13 cellular contexts compared by ENCODE assay signal in genomic region chr16:31189412-31189778, GRCh38. TPM values are rescaled to one million over a fixed set of nuclear protein-coding genes. Genes with fewer than 3 reads are reported as not detected.
DNase-seq lines count a peak whose midpoint lies in the region; ATAC-seq and TF ChIP-seq lines count a peak whose summit lies in the region.
"Had no signal": no experiment of that assay in that cellular context is flagged by ENCODE, and none has a peak within 500 bp of the region (broad histone marks: within the 10 kb centered on the region; RNA-seq: fewer than 3 reads in every experiment).

No MANE protein-coding gene starts in this region.

- H2AFZ ChIP-seq in mesenchymal stem cell (ENCODE audit: low read depth, low read length) = no peak overlapping the region
- H2AFZ ChIP-seq: PC-9 had no signal

- WGBS in mesenchymal stem cell = 91% methylated on average over 2 of the region's 2 CpGs

- H3K4me1 ChIP-seq in mesenchymal stem cell (ENCODE audit: control insufficient read depth, insufficient read depth, low read depth, low read length) = peaks cover 2% of the 10 kb centered on the region

- H3K9ac ChIP-seq in mesenchymal stem cell (ENCODE audit: low read length) = peak overlapping the region; percentile 50
- H3K9ac ChIP-seq: BLaER1 had no signal

- H3K27ac Mint-ChIP-seq in Calu3 (ENCODE audit: unreplicated experiment) (peak overlapping the region; percentile 63), T-cell (peak overlapping the region; percentile 72 to 77)

- POLR2A ChIA-PET in T-cell (lab: Charles Lee) = interaction anchor here (1.0 to 1.6 kb wide), 3 partner anchors 9 to 13 kb away, joined by 3 to 10 read pairs (median 6); partner anchors contain the start of genes FUS (in 1 of the 2) and PYCARD (in 1 of the 2)

- no peak overlapping the region for H2BK5ac ChIP-seq in mesenchymal stem cell (ENCODE audit: low read depth, low read length, poor library complexity, severe bottlenecking)

- H2BK12ac ChIP-seq in mesenchymal stem cell (ENCODE audit: low read length in 2 of 2) = no peak overlapping the region

- no peak overlapping the region for H3K4me2 ChIP-seq in mesenchymal stem cell (ENCODE audit: low read length, poor library complexity, severe bottlenecking)
- H3K4me2 ChIP-seq: BLaER1, PC-9 had no signal

- H3K36me3 Mint-ChIP-seq in Calu3 (ENCODE audit: insufficient read depth, unreplicated experiment) = peaks cover 100% of the 10 kb centered on the region
- peaks cover 89% of the 10 kb centered on the region for H3K36me3 Mint-ChIP-seq in T-cell

- H3K4me1 Mint-ChIP-seq in Calu3 (ENCODE audit: low read depth, unreplicated experiment) (peaks cover 42% of the 10 kb centered on the region), T-cell (peaks cover 80 to 93% (median 81%) of the 10 kb centered on the region in 3 donors)

- no peak overlapping the region for H3K4me3 Mint-ChIP-seq in Calu3 (ENCODE audit: low read depth, unreplicated experiment)
- peak overlapping the region in 1 of 3 donors; percentile 19 for H3K4me3 Mint-ChIP-seq in T-cell

- H3K18ac ChIP-seq in mesenchymal stem cell (ENCODE audit: low read depth in 1 of 2, low read length in 2 of 2) = no peak overlapping the region

- H3K14ac ChIP-seq in mesenchymal stem cell (ENCODE audit: low read length in 2 of 2) = no peak overlapping the region

- H3K36me3 ChIP-seq in mesenchymal stem cell (ENCODE audit: control insufficient read depth in 1 of 2, insufficient read depth in 2 of 2, low read depth in 1 of 2, low read length in 2 of 2) = peaks cover 69 to 100% of the 10 kb centered on the region in 2 experiments

- H3K27me3 Mint-ChIP-seq in Calu3 (ENCODE audit: unreplicated experiment) = no peaks in the 10 kb centered on the region
- H3K27me3 Mint-ChIP-seq in T-cell = no peaks in the 10 kb centered on the region

- no peak overlapping the region for H3K23ac ChIP-seq in mesenchymal stem cell (ENCODE audit: low read length in 2 of 2)

- H2BK120ac ChIP-seq in mesenchymal stem cell (ENCODE audit: low read depth, low read length) = no peak overlapping the region

- H3K27me3 ChIP-seq in mesenchymal stem cell (ENCODE audit: control insufficient read depth in 1 of 2, insufficient read depth in 1 of 2, low read length in 2 of 2) = no peaks in the 10 kb centered on the region
- H3K27me3 ChIP-seq: BLaER1 had no signal

- no peaks in the 10 kb centered on the region for H3K9me3 ChIP-seq in mesenchymal stem cell (ENCODE audit: control insufficient read depth, low read length)
- H3K9me3 ChIP-seq: BLaER1 had no signal

- intact Hi-C loops in Calu3 (cut with micrococcal nuclease; ENCODE audit: unreplicated experiment) = loop anchor here (10.0 kb wide), 1 partner anchor 195 kb away; no protein-coding TSS in a partner anchor
- intact Hi-C loops in Right ventricle myocardium inferior (cut with DNase I) = loop anchor here (10.0 kb wide), 1 partner anchor 255 kb away; the partner anchor contains the start of gene ZNF843

- H3K27ac ChIP-seq in mesenchymal stem cell (ENCODE audit: low read length, poor library complexity, severe bottlenecking) = no peak overlapping the region
- H3K27ac ChIP-seq: BLaER1, PC-9 had no signal

- H2BK15ac ChIP-seq in mesenchymal stem cell (ENCODE audit: low read depth, poor library complexity, severe bottlenecking) = no peak overlapping the region

- no peak for DNase-seq in Calu3
- no peak for DNase-seq in T-cell
- no peak for DNase-seq in mesenchymal stem cell
- DNase-seq in Right ventricle myocardium inferior (ENCODE audit: missing footprints) = no peak
- DNase-seq: effector CD4-positive, alpha-beta T cell; hypothalamus; left cardiac atrium; NCI-H2029 treated with DMSO at 0.1 percent for 48 hours; NCI-H526 treated with DMSO at 0.1 percent for 48 hours; PC-9 had no signal

- ATAC-seq in T-cell (replicated peaks in 1 of 4) (no peak), HG02610 (IDR thresholded peaks at IDR 0.05; ENCODE audit: unreplicated experiment) (no peak), Right ventricle myocardium inferior (no peak)
- ATAC-seq: left cardiac atrium had no signal

- BruUV-seq in Calu3 (replicated peaks; lab: Mats Ljungman, UMichigan) = no TSS peak

- H4K91ac ChIP-seq in mesenchymal stem cell (ENCODE audit: low read length) = no peak overlapping the region

- peaks cover 13% of the 10 kb centered on the region for H3K79me1 ChIP-seq in mesenchymal stem cell (replicated peaks; ENCODE audit: low read length, poor library complexity, severe bottlenecking)

- no peak overlapping the region for H4K8ac ChIP-seq in mesenchymal stem cell (ENCODE audit: low read length)

- no peaks in the 10 kb centered on the region for H3K9me3 Mint-ChIP-seq in Calu3 (ENCODE audit: low read depth, unreplicated experiment)
- H3K9me3 Mint-ChIP-seq in T-cell = no peaks in the 10 kb centered on the region

- no peak overlapping the region for H2AK5ac ChIP-seq in mesenchymal stem cell (ENCODE audit: low read length, severe bottlenecking)

- H3K4ac ChIP-seq in mesenchymal stem cell (ENCODE audit: low read depth in 1 of 2, low read length in 2 of 2) = no peak overlapping the region

- CTCF ChIA-PET in Calu3 (lab: Charles Lee) (no interaction called here), T-cell (lab: Charles Lee) (no interaction called here)

- no peak overlapping the region for H3K4me3 ChIP-seq in mesenchymal stem cell (ENCODE audit: insufficient read depth in 1 of 2, low read depth in 1 of 2, low read length in 2 of 2)
- H3K4me3 ChIP-seq: BLaER1, PC-9 had no signal

- no peak for TF ChIP-seq CTCF in Calu3 (IDR thresholded peaks at IDR 0.05; ENCODE audit: unreplicated experiment)

RNA-seq across cellular contexts. Expression of gene FUS, which starts 9.5 kb away (rescaled TPM):
- 550 and 629 TPM in 2 replicates for total RNA-seq in Calu3 (2022)
- 100 to 1,000 TPM; 410 to 963 (median 434) TPM for total RNA-seq in T-cell
- polyA plus RNA-seq in mesenchymal stem cell (2013, experiment 1 of 2) = 358 TPM
- 365 TPM for polyA plus RNA-seq in mesenchymal stem cell (2013, experiment 2 of 2)
- 86.8 TPM for total RNA-seq in Right ventricle myocardium inferior

RNA-seq across cellular contexts. Expression of gene PYCARD, which starts 13.2 kb away (rescaled TPM):
- total RNA-seq in Calu3 (2022) (24.3 and 30.9 TPM in 2 replicates), T-cell (10 to 100 TPM; 16.1 to 40.3 (median 33.4) TPM), Right ventricle myocardium inferior (9.1 TPM)
- polyA plus RNA-seq in mesenchymal stem cell (2013, experiment 1 of 2) = 30.8 TPM
- 31.8 TPM for polyA plus RNA-seq in mesenchymal stem cell (2013, experiment 2 of 2)

RNA-seq across cellular contexts. Expression of gene TRIM72, which starts 24.5 kb away (rescaled TPM):
- total RNA-seq in Calu3 (2022) = not detected in 2 replicates
- total RNA-seq in T-cell = under 1 TPM in 3 of 5 donors, not detected in 2; 0.03 to 0.09 (median 0.09) TPM
- polyA plus RNA-seq in mesenchymal stem cell (2013, experiment 1 of 2) = not detected
- polyA plus RNA-seq in mesenchymal stem cell (2013, experiment 2 of 2) = not detected
- total RNA-seq in Right ventricle myocardium inferior = 2.1 TPM
- total RNA-seq: bronchial epithelial cell had no signal

RNA-seq across cellular contexts. Expression of gene PYDC1, which starts 27.5 kb away (rescaled TPM):
- total RNA-seq in Calu3 (2022) = not detected in 2 replicates
- not detected for total RNA-seq in T-cell
- polyA plus RNA-seq in mesenchymal stem cell (2013, experiment 1 of 2) = not detected
- polyA plus RNA-seq in mesenchymal stem cell (2013, experiment 2 of 2) = not detected
- total RNA-seq in Right ventricle myocardium inferior = not detected
- total RNA-seq: bronchial epithelial cell, left cardiac atrium, PC-9 had no signal

RNA-seq across cellular contexts. Expression of gene PRSS36, which starts 39.5 kb away (rescaled TPM):
- total RNA-seq in Calu3 (2022) = 1.6 TPM in 2 replicates
- total RNA-seq in T-cell = 1 to 10 TPM in 4 of 5 donors, under 1 TPM in 1; 0.42 to 1.2 (median 1.1) TPM
- 0.29 TPM for polyA plus RNA-seq in mesenchymal stem cell (2013, experiment 1 of 2)
- polyA plus RNA-seq in mesenchymal stem cell (2013, experiment 2 of 2) = 0.14 TPM
- total RNA-seq in Right ventricle myocardium inferior = 3.0 TPM
